Comparison of ENCODE assay signal across 1 cellular context in the genomic region with DNA sequence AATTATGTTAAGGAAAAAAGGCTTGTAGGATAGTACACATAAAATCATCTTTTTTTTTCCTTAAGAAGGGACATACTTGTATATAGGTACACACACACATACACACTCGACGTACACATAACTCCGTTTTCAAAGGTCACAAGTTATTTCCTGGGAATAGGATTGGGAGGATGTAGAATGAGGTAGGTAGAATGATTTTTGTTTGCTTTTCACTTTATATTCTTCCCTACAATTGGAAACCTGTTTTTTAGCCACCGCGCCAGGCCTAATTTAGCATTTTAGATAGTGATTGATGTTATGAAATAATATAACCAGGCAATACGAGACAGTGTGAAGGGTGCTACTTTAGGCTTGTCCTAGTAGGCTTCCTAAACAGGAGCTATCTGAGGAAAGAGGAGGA.
TF ChIP-seq lines count a peak whose summit lies in the region.

No MANE protein-coding gene starts in this region.

TF ChIP-seq in IMR-90, 13 proteins besides CTCF, POLR2A, EP300 and RAD21 (continued from another document):
- TF ChIP-seq, protein P1, sequence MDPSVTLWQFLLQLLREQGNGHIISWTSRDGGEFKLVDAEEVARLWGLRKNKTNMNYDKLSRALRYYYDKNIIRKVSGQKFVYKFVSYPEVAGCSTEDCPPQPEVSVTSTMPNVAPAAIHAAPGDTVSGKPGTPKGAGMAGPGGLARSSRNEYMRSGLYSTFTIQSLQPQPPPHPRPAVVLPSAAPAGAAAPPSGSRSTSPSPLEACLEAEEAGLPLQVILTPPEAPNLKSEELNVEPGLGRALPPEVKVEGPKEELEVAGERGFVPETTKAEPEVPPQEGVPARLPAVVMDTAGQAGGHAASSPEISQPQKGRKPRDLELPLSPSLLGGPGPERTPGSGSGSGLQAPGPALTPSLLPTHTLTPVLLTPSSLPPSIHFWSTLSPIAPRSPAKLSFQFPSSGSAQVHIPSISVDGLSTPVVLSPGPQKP (IDR thresholded peaks at IDR 0.05; ENCODE audit: borderline replicate concordance, low read depth, low read length) = no peak
